In the genomic region with DNA sequence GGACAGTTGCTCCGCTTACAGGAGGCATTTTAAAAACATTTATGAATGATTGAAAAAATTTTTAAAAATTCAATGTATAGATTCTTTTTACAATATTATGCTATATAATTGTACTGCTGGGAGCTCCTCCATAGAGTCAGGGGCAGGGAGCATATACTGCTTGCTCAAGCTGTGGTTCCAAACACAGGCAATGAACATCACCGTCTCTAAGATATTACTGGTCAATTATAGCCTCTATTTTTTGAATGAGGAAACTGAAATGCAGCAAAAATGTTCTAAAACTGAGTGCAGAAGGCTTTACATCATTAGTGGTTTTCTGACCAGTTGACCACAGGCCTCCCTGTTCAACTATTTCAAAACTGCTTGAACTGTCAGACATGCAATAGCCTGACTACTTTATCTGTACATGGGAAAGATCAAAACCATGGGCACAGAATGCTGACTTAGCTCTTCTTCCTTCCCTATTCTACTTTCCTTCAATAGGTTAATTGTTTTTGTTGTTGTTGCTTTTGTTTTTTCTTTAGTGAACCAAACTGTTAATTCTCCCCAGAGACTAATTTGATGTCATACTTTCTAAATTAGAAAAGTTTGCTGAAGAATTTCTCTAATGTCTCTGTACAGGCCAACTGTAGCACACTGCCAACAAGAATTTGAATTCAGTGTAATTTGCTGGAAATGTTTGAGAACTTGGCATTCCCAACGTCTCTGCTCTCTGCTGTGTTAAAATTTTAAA, we compare ENCODE assay signal across 11 cellular contexts.
DNase-seq lines count a peak whose midpoint lies in the region; ATAC-seq, FAIRE-seq and TF ChIP-seq lines count a peak whose summit lies in the region.
"Had no signal": no experiment of that assay in that cellular context is flagged by ENCODE, and none has a peak within 500 bp of the region (broad histone marks: within the 10 kb centered on the region; RNA-seq: fewer than 3 reads in every experiment).

No MANE protein-coding gene starts in this region.

- ATAC-seq in left lung (peak; percentile 75), HG02588 (IDR thresholded peaks at IDR 0.05; ENCODE audit: unreplicated experiment) (no peak)

- FAIRE-seq in D721Med (lab: Jason Lieb, UNC): no peak

- H3K27me3 ChIP-seq in left lung (no peaks in the 10 kb centered on the region), transverse colon (no peaks in the 10 kb centered on the region)
- H3K27me3 ChIP-seq in effector memory CD4-positive, alpha-beta T cell (replicated peaks; ENCODE audit: control insufficient read depth, insufficient read depth, low read length, poor library complexity, severe bottlenecking): no peaks in the 10 kb centered on the region

- TF ChIP-seq EP300 in transverse colon (IDR thresholded peaks at IDR 0.05; ENCODE audit: low read depth): no peak

- no peak for TF ChIP-seq POLR2A in transverse colon (IDR thresholded peaks at IDR 0.05)

- H3K36me3 ChIP-seq in left lung: no peaks in the 10 kb centered on the region
- H3K36me3 ChIP-seq in transverse colon: no peaks in the 10 kb centered on the region
- no peaks in the 10 kb centered on the region for H3K36me3 ChIP-seq in effector memory CD4-positive, alpha-beta T cell (ENCODE audit: control insufficient read depth, insufficient read depth, low read length)

- 40 to 59% methylated on average over 1 to 3 of the region's 3 CpGs for WGBS in transverse colon (ENCODE audit: low coverage in 1 of 2), 2 donors

- no peak for TF ChIP-seq CTCF in choroid plexus epithelial cell (conservative IDR thresholded peaks at IDR 0.05; ENCODE audit: low read depth, low read length)
- no peak for TF ChIP-seq CTCF in left lung (IDR thresholded peaks at IDR 0.05)
- no peak for TF ChIP-seq CTCF in transverse colon (IDR thresholded peaks at IDR 0.05)
- no peak for TF ChIP-seq CTCF in D721Med (IDR thresholded peaks at IDR 0.05; ENCODE audit: insufficient read depth, missing control alignments)

- no peaks in the 10 kb centered on the region for H3K4me1 ChIP-seq in left lung
- H3K4me1 ChIP-seq in transverse colon: no peaks in the 10 kb centered on the region
- H3K4me1 ChIP-seq in effector memory CD4-positive, alpha-beta T cell (ENCODE audit: control insufficient read depth, insufficient read depth, low read length, poor library complexity, severe bottlenecking): no peaks in the 10 kb centered on the region

- H3K27ac ChIP-seq in left lung (peak overlapping the region; percentile 14 to 55), transverse colon (peak overlapping the region in 3 of 4 donors; percentile 11 to 32 (median 24))
- H3K27ac ChIP-seq in effector memory CD4-positive, alpha-beta T cell (ENCODE audit: insufficient read depth, low read length, poor library complexity, severe bottlenecking): no peak overlapping the region

- intact Hi-C loops in left lung (cut with DNase I) (no loop called here), transverse colon (cut with DNase I; ENCODE audit: low total_unique reads) (no loop called here)

- DNase-seq in NCI-H226 (peak; percentile 83), choroid plexus epithelial cell (ENCODE audit: low read depth) (peak; percentile 94), left lung (no peak), transverse colon (no peak), D721Med (ENCODE audit: insufficient read length, low spot score) (no peak)
- no peak for DNase-seq in effector memory CD4-positive, alpha-beta T cell
- DNase-seq: caudate nucleus; EL; head of caudate nucleus; stimulated activated CD4-positive, alpha-beta T cell treated with anti-CD3 and anti-CD28 coated beads, Interleukin-4, amount 100 ng/mL, for 24 hours had no signal

- H3K9me3 ChIP-seq in left lung (peaks cover 0 to 33% of the 10 kb centered on the region in 2 donors), transverse colon (peaks cover 0 to 4% of the 10 kb centered on the region in 2 donors)
- H3K9me3 ChIP-seq in effector memory CD4-positive, alpha-beta T cell (ENCODE audit: control insufficient read depth, low read length): no peaks in the 10 kb centered on the region

- H3K4me3 ChIP-seq in choroid plexus epithelial cell (ENCODE audit: low read depth, low read length) (no peak overlapping the region), left lung (no peak overlapping the region), transverse colon (no peak overlapping the region)
- no peak overlapping the region for H3K4me3 ChIP-seq in effector memory CD4-positive, alpha-beta T cell (ENCODE audit: insufficient read depth, low read depth, low read length, poor library complexity, severe bottlenecking)

- in situ Hi-C loops in transverse colon (cut with MboI; ENCODE audit: low pct_ligation_motif_present in 1 of 4, low pct_unique_long_range_greater_than_20kb in 1 of 4, low sequenced_read_pairs in 3 of 4): no loop called here

Comparison
In these comparisons a context has a peak if more than half of its experiments do, and no peak if none do; other contexts are left out.
1. DNase-seq: peak in NCI-H226 (single experiment) and choroid plexus epithelial cell (single experiment); none in left lung (0 of 2), transverse colon (single experiment), D721Med (single experiment) and effector memory CD4-positive, alpha-beta T cell (0 of 3).